Comparison of ENCODE assay signal across 14 cellular contexts in the genomic region with DNA sequence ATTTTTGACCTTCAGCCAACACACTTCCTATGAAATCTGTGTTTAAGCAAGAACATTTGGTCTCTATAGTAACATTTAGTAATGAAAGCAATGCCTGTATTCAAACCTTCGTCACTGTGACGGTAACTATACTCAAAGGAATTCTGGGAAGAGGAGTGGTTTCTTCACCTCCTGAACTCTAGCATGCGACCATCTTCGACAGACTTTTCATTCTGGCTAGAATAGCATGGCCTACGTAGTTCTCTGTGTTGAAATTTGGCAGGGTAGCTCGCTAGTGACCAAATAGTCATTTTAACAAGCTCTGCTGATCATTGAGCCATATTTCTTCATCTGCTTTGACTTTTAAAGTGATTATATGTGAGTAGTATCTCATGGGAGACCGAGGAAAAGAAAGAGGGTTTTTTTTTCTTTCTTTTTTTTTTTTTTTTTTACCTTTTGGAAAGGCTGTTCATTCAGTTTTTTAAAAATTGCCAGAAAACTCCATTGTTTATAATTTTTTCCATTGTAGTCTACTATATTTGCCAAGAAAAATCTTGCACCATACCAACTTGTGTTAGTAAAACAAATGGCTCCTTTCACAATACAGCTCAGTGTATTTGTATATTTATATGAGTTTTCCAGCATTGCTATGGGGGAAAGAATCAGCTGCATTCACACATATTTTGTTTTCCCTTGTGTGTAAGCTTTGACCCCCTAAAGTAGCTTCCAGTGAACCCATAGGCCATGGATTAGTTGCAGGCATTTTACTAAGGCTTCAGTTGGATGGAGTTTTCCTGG.
DNase-seq lines count a peak whose midpoint lies in the region; ATAC-seq and TF ChIP-seq lines count a peak whose summit lies in the region.
"Had no signal": no experiment of that assay in that cellular context is flagged by ENCODE, and none has a peak within 500 bp of the region (broad histone marks: within the 10 kb centered on the region; RNA-seq: fewer than 3 reads in every experiment).

No MANE protein-coding gene starts in this region.

- H3K9me3 ChIP-seq in body of pancreas (no peaks in the 10 kb centered on the region), heart left ventricle (no peaks in the 10 kb centered on the region), endodermal cell (ENCODE audit: control insufficient read depth, low read length) (no peaks in the 10 kb centered on the region)
- H3K9me3 ChIP-seq: thyroid gland had no signal

- H3K4me1 ChIP-seq in body of pancreas (no peaks in the 10 kb centered on the region), heart left ventricle (peaks cover 0 to 17% (median 0%) of the 10 kb centered on the region in 12 donors), endodermal cell (ENCODE audit: control insufficient read depth, insufficient read depth, low read length) (no peaks in the 10 kb centered on the region)
- H3K4me1 ChIP-seq: parathyroid adenoma, thyroid gland had no signal

- no peaks in the 10 kb centered on the region for H3K9me3 Mint-ChIP-seq in endodermal cell
- H3K9me3 Mint-ChIP-seq: activated naive CD8-positive, alpha-beta T cell treated with anti-CD3 and anti-CD28 coated beads, Interleukin-2, amount 50 U/mL, for 24 hours; GM23338 had no signal

- WGBS in body of pancreas, 2 donors: 69 to 83% methylated on average over 7 of the region's 7 CpGs
- WGBS in heart left ventricle, 4 donors: 55 to 64% (median 55%) methylated on average over 7 of the region's 7 CpGs
- 92 to 100% methylated on average over 2 to 7 of the region's 7 CpGs for WGBS in endodermal cell (ENCODE audit: insufficient coverage in 1 of 2, insufficient read length in 1 of 2), 2 experiments

- no peak for TF ChIP-seq CTCF in body of pancreas (IDR thresholded peaks at IDR 0.05)
- no peak for TF ChIP-seq CTCF in heart left ventricle (IDR thresholded peaks at IDR 0.05)
- no peak for TF ChIP-seq CTCF in endodermal cell (conservative IDR thresholded peaks at IDR 0.05)

- no peaks in the 10 kb centered on the region for H3K36me3 Mint-ChIP-seq in endodermal cell (ENCODE audit: low read depth)

- no peaks in the 10 kb centered on the region for H3K4me1 Mint-ChIP-seq in endodermal cell

- TF ChIP-seq POLR2A in body of pancreas (IDR thresholded peaks at IDR 0.05) (no peak), heart left ventricle (IDR thresholded peaks at IDR 0.05) (no peak)

- H3K4me3 Mint-ChIP-seq in endodermal cell: no peak overlapping the region
- H3K4me3 Mint-ChIP-seq: activated naive CD8-positive, alpha-beta T cell treated with anti-CD3 and anti-CD28 coated beads, Interleukin-2, amount 50 U/mL, for 24 hours; GM23338 had no signal

- H3K9ac ChIP-seq in endodermal cell (ENCODE audit: extremely low read depth, low read length, poor library complexity, severe bottlenecking): no peak overlapping the region
- H3K9ac ChIP-seq: parathyroid adenoma had no signal

- DNase-seq in AG20443 (ENCODE audit: low spot score) (peak; percentile 79), body of pancreas (peak in 2 of 4 donors; percentile 10 to 22), heart left ventricle (peak in 2 of 5 donors; percentile 24 to 34), pulmonary artery endothelial cell (ENCODE audit: low read depth, low spot score) (peak; percentile 41), endodermal cell (no peak), UCSD-AML1 (lab: John Stamatoyannopoulos, UW; ENCODE audit: unreplicated experiment) (no peak), NCI-H146 treated with DMSO at 0.1 percent for 48 hours (lab: John Stamatoyannopoulos, UW; ENCODE audit: unreplicated experiment) (no peak), LoVo (ENCODE audit: low spot score) (no peak)
- DNase-seq: activated naive CD8-positive, alpha-beta T cell treated with anti-CD3 and anti-CD28 coated beads, Interleukin-2, amount 50 U/mL, for 24 hours; PC-3; thyroid gland had no signal

- H3K27ac Mint-ChIP-seq in endodermal cell: no peak overlapping the region
- H3K27ac Mint-ChIP-seq: activated naive CD8-positive, alpha-beta T cell treated with anti-CD3 and anti-CD28 coated beads, Interleukin-2, amount 50 U/mL, for 24 hours; GM23338 had no signal

- ATAC-seq in body of pancreas (peak; percentile 69), heart left ventricle (peak in 3 of 4 donors; percentile 76 to 97 (median 91))
- ATAC-seq: activated naive CD8-positive, alpha-beta T cell treated with anti-CD3 and anti-CD28 coated beads, Interleukin-2, amount 50 U/mL, for 24 hours; GM23338; PC-3 had no signal

- no peaks in the 10 kb centered on the region for H3K27me3 ChIP-seq in body of pancreas
- no peaks in the 10 kb centered on the region for H3K27me3 ChIP-seq in heart left ventricle
- no peaks in the 10 kb centered on the region for H3K27me3 ChIP-seq in endodermal cell (ENCODE audit: control insufficient read depth, insufficient read depth, low read length, poor library complexity, severe bottlenecking)
- H3K27me3 ChIP-seq: thyroid gland had no signal

- no peaks in the 10 kb centered on the region for H3K27me3 Mint-ChIP-seq in endodermal cell (ENCODE audit: insufficient read depth)

- H3K27ac ChIP-seq in body of pancreas (no peak overlapping the region), heart left ventricle (peak overlapping the region in 5 of 12 donors; percentile 18 to 68 (median 43)), endodermal cell (ENCODE audit: low read depth, low read length) (no peak overlapping the region)
- H3K27ac ChIP-seq: C4-2B, parathyroid adenoma, thyroid gland had no signal

- H3K4me3 ChIP-seq in body of pancreas: no peak overlapping the region
- no peak overlapping the region for H3K4me3 ChIP-seq in heart left ventricle
- no peak overlapping the region for H3K4me3 ChIP-seq in endodermal cell (ENCODE audit: low read length)
- H3K4me3 ChIP-seq: GM23338, thyroid gland had no signal

- intact Hi-C loops in body of pancreas (cut with DNase I) (no loop called here), heart left ventricle (cut with DNase I) (no loop called here)

- H3K36me3 ChIP-seq in body of pancreas (replicated peaks in 1 of 2; ENCODE audit: insufficient read depth in 1 of 2, low read depth in 2 of 2): no peaks in the 10 kb centered on the region
- H3K36me3 ChIP-seq in heart left ventricle: no peaks in the 10 kb centered on the region
- no peaks in the 10 kb centered on the region for H3K36me3 ChIP-seq in endodermal cell (ENCODE audit: control insufficient read depth, insufficient read depth, low read length)
- H3K36me3 ChIP-seq: thyroid gland had no signal

Comparison
In these comparisons a context has a peak if more than half of its experiments do, and no peak if none do; other contexts are left out.
1. DNase-seq: peak in AG20443 (single experiment) and pulmonary artery endothelial cell (single experiment); none in endodermal cell (single experiment), UCSD-AML1 (single experiment), NCI-H146 treated with DMSO at 0.1 percent for 48 hours (single experiment) and LoVo (single experiment).